ENCODE assay signal across 8 cellular contexts in genomic region chr11:131064373-131064991, GRCh38.
A peak's percentile ranks its signal among the peaks of the same experiment; 100 is the strongest.
DNase-seq lines count a peak whose midpoint lies in the region; ATAC-seq, FAIRE-seq and TF ChIP-seq lines count a peak whose summit lies in the region.

No MANE protein-coding gene starts in this region.

- H3K27me3 ChIP-seq in HCT116 (ENCODE audit: insufficient read depth, low read length): no peaks in the 10 kb centered on the region
- H3K27me3 ChIP-seq in small intestine (ENCODE audit: control insufficient read depth in 2 of 2, insufficient read depth in 2 of 2, low read length in 2 of 2): no peaks in the 10 kb centered on the region

- TF ChIP-seq CTCF in HCT116 (IDR thresholded peaks at IDR 0.05 in 2 of 3, conservative IDR thresholded peaks at IDR 0.05 in 1 of 3; ENCODE audit: borderline replicate concordance in 1 of 3, insufficient read depth in 1 of 3, low read depth in 2 of 3, low read length in 2 of 3): peak; percentile 31 to 82 (median 72); a peak in 5 of 6 replicates

- H3K9me3 ChIP-seq in HCT116 (ENCODE audit: control insufficient read depth in 1 of 2, insufficient read depth in 1 of 2, low read depth in 1 of 2, low read length in 2 of 2): no peaks in the 10 kb centered on the region
- H3K9me3 ChIP-seq in small intestine (ENCODE audit: control insufficient read depth, low read depth): no peaks in the 10 kb centered on the region
- no peaks in the 10 kb centered on the region for H3K9me3 ChIP-seq in T-helper 17 cell (ENCODE audit: control insufficient read depth, low read length, poor library complexity, severe bottlenecking)

- H3K27ac ChIP-seq in HCT116 (ENCODE audit: low read depth, low read length) (no peak overlapping the region), small intestine (ENCODE audit: low read depth in 1 of 2, low read length in 1 of 2) (no peak overlapping the region)

- H3K4me3 Mint-ChIP-seq in activated naive CD8-positive, alpha-beta T cell treated with anti-CD3 and anti-CD28 coated beads, Interleukin-2, amount 10 ng/mL, durations not matched to agents 7 days and 5 days: no peak overlapping the region
- no peak overlapping the region for H3K4me3 Mint-ChIP-seq in T-helper 17 cell

- peak; percentile 68 for TF ChIP-seq RAD21 in HCT116 (IDR thresholded peaks at IDR 0.05; ENCODE audit: low read depth)

- H3K36me3 ChIP-seq in HCT116 (ENCODE audit: control insufficient read depth in 1 of 2, insufficient read depth in 2 of 2, low read length in 2 of 2) (no peaks in the 10 kb centered on the region), small intestine (ENCODE audit: control insufficient read depth in 2 of 2, insufficient read depth in 2 of 2, low read length in 2 of 2) (no peaks in the 10 kb centered on the region)

- no peaks in the 10 kb centered on the region for H3K36me3 Mint-ChIP-seq in activated naive CD8-positive, alpha-beta T cell treated with anti-CD3 and anti-CD28 coated beads, Interleukin-2, amount 10 ng/mL, durations not matched to agents 7 days and 5 days
- H3K36me3 Mint-ChIP-seq in T-helper 17 cell (ENCODE audit: low read depth): no peaks in the 10 kb centered on the region

- H3K79me2 ChIP-seq in HCT116 (ENCODE audit: insufficient read depth, low read length): no peaks in the 10 kb centered on the region

- RAD21 ChIA-PET in HCT116 (lab: Charles Lee; ENCODE audit: low non-redundant PET in 1 of 2, low total read pairs in 2 of 2, uncharacterized antibody in 2 of 2, unreplicated experiment in 2 of 2): no interaction called here

- H3K9me3 Mint-ChIP-seq in activated naive CD8-positive, alpha-beta T cell treated with anti-CD3 and anti-CD28 coated beads, Interleukin-2, amount 10 ng/mL, durations not matched to agents 7 days and 5 days: no peaks in the 10 kb centered on the region

- H3K9me2 ChIP-seq in HCT116 (ENCODE audit: insufficient read depth): no peaks in the 10 kb centered on the region

- H3K9ac ChIP-seq in HCT116 (ENCODE audit: low read length): no peak overlapping the region

- peak; percentile 91 for ATAC-seq in HCT116
- ATAC-seq in activated naive CD8-positive, alpha-beta T cell treated with anti-CD3 and anti-CD28 coated beads, Interleukin-2, amount 10 ng/mL, durations not matched to agents 7 days and 5 days (ENCODE audit: low read depth): no peak
- peak; percentile 72 for ATAC-seq in left ventricle myocardium superior
- no peak for ATAC-seq in T-helper 17 cell

- FAIRE-seq in small intestine (lab: Jason Lieb, UNC): no peak

- no TSS peak for BruUV-seq in HCT116 (replicated peaks; lab: Mats Ljungman, UMichigan)

- CTCF ChIA-PET in HCT116 (lab: Charles Lee): interaction anchor here (1.1 kb wide), 1 partner anchor 609 kb away, joined by 4 read pairs; no protein-coding TSS in a partner anchor

- no peak overlapping the region for H3K4me2 ChIP-seq in HCT116 (ENCODE audit: low read length)

- POLR2A ChIA-PET in HCT116 (lab: Charles Lee): no interaction called here
- POLR2A ChIA-PET in activated naive CD8-positive, alpha-beta T cell treated with anti-CD3 and anti-CD28 coated beads, Interleukin-2, amount 10 ng/mL, durations not matched to agents 7 days and 5 days (lab: Charles Lee): no interaction called here

- intact Hi-C loops in HCT116 (cut with micrococcal nuclease): loop anchor here (1.0 to 2.0 kb wide), 3 partner anchors 142 to 610 kb away; no protein-coding TSS in a partner anchor
- intact Hi-C loops in left ventricle myocardium superior (cut with micrococcal nuclease): loop anchor here (10.0 kb wide), 1 partner anchor 450 kb away; no protein-coding TSS in a partner anchor

- no peak overlapping the region for H2AFZ ChIP-seq in HCT116 (ENCODE audit: low read depth, low read length, poor library complexity, severe bottlenecking)

- peak; percentile 46 for DNase-seq in stimulated activated CD4-positive, alpha-beta T cell treated with anti-CD3 and anti-CD28 coated beads, Interleukin-15, amount 100 ng/mL, for 24 hours
- no peak for DNase-seq in stimulated activated CD4-positive, alpha-beta T cell treated with anti-CD3 and anti-CD28 coated beads, Interleukin-4, amount 100 ng/mL, for 1 hour
- DNase-seq in HCT116 (ENCODE audit: low read depth, low spot score) (peak; percentile 13), NCI-H1417 (lab: John Stamatoyannopoulos, UW) (peak; percentile 35 to 83 (median 63)), left ventricle myocardium superior (peak; percentile 56), small intestine (peak; percentile 25), T-helper 17 cell (no peak)
- peak; percentile 31 for DNase-seq in activated naive CD8-positive, alpha-beta T cell treated with anti-CD3 and anti-CD28 coated beads, Interleukin-2, amount 10 ng/mL, durations not matched to agents 7 days and 5 days

- H3K4me3 ChIP-seq in HCT116 (replicated peaks in 1 of 2; ENCODE audit: low read depth in 1 of 2, low read length in 2 of 2): no peak overlapping the region
- no peak overlapping the region for H3K4me3 ChIP-seq in small intestine (ENCODE audit: low read depth in 1 of 2, low read length in 2 of 2)

- H3K27ac Mint-ChIP-seq in activated naive CD8-positive, alpha-beta T cell treated with anti-CD3 and anti-CD28 coated beads, Interleukin-2, amount 10 ng/mL, durations not matched to agents 7 days and 5 days: no peak overlapping the region
- no peak overlapping the region for H3K27ac Mint-ChIP-seq in T-helper 17 cell

- no peaks in the 10 kb centered on the region for H3K4me1 Mint-ChIP-seq in activated naive CD8-positive, alpha-beta T cell treated with anti-CD3 and anti-CD28 coated beads, Interleukin-2, amount 10 ng/mL, durations not matched to agents 7 days and 5 days
- H3K4me1 Mint-ChIP-seq in T-helper 17 cell: peaks cover 4% of the 10 kb centered on the region

- no peak for TF ChIP-seq POLR2A in HCT116 (IDR thresholded peaks at IDR 0.05; ENCODE audit: borderline replicate concordance, extremely low read depth, insufficient read depth, insufficient read length)

- 22 to 30% (median 28%) methylated on average over 12 of the region's 12 CpGs for WGBS in small intestine, 3 donors

- H3K4me1 ChIP-seq in HCT116 (ENCODE audit: control insufficient read depth in 1 of 2, insufficient read depth in 2 of 2, low read length in 2 of 2): no peaks in the 10 kb centered on the region
- no peaks in the 10 kb centered on the region for H3K4me1 ChIP-seq in small intestine (ENCODE audit: control insufficient read depth in 2 of 2, insufficient read depth in 1 of 2, low read depth in 1 of 2, low read length in 1 of 2)

- no peaks in the 10 kb centered on the region for H3K27me3 Mint-ChIP-seq in activated naive CD8-positive, alpha-beta T cell treated with anti-CD3 and anti-CD28 coated beads, Interleukin-2, amount 10 ng/mL, durations not matched to agents 7 days and 5 days
- H3K27me3 Mint-ChIP-seq in T-helper 17 cell: peaks cover 14% of the 10 kb centered on the region

- no peaks in the 10 kb centered on the region for H4K20me1 ChIP-seq in HCT116 (ENCODE audit: insufficient read depth)

TF ChIP-seq in HCT116, 20 proteins besides CTCF, POLR2A, EP300 and RAD21 (continues in another document):
- TF ChIP-seq FOSL1 (IDR thresholded peaks at IDR 0.05; ENCODE audit: low read depth): no peak
- no peak for TF ChIP-seq YY1 (IDR thresholded peaks at IDR 0.05; ENCODE audit: extremely low read depth, insufficient replicate concordance, low read depth, low read length)
- TF ChIP-seq ZFX (IDR thresholded peaks at IDR 0.05): no peak
- no peak for TF ChIP-seq SRF (IDR thresholded peaks at IDR 0.05; ENCODE audit: low read depth)
- TF ChIP-seq CBX3 (IDR thresholded peaks at IDR 0.05; ENCODE audit: low read depth): no peak
- TF ChIP-seq REST (IDR thresholded peaks at IDR 0.05; ENCODE audit: low read depth): no peak
- TF ChIP-seq EGR1 (IDR thresholded peaks at IDR 0.05; ENCODE audit: low read depth): no peak
- TF ChIP-seq EZH2phosphoT487 (IDR thresholded peaks at IDR 0.05; ENCODE audit: borderline replicate concordance): no peak
- TF ChIP-seq ATF3 (IDR thresholded peaks at IDR 0.05): no peak

Comparison
In these comparisons a context has a peak if more than half of its experiments do, and no peak if none do; other contexts are left out.
1. DNase-seq: peak in stimulated activated CD4-positive, alpha-beta T cell treated with anti-CD3 and anti-CD28 coated beads, Interleukin-15, amount 100 ng/mL, for 24 hours (single experiment), HCT116 (single experiment), NCI-H1417 (3 of 3), activated naive CD8-positive, alpha-beta T cell treated with anti-CD3 and anti-CD28 coated beads, Interleukin-2, amount 10 ng/mL, durations not matched to agents 7 days and 5 days (single experiment), left ventricle myocardium superior (single experiment) and small intestine (single experiment); none in stimulated activated CD4-positive, alpha-beta T cell treated with anti-CD3 and anti-CD28 coated beads, Interleukin-4, amount 100 ng/mL, for 1 hour (single experiment) and T-helper 17 cell (0 of 3).
2. ATAC-seq: peak in HCT116 (single experiment) and left ventricle myocardium superior (single experiment); none in activated naive CD8-positive, alpha-beta T cell treated with anti-CD3 and anti-CD28 coated beads, Interleukin-2, amount 10 ng/mL, durations not matched to agents 7 days and 5 days (single experiment) and T-helper 17 cell (single experiment).